Comparison of ENCODE assay signal across 20 cellular contexts in the genomic region with DNA sequence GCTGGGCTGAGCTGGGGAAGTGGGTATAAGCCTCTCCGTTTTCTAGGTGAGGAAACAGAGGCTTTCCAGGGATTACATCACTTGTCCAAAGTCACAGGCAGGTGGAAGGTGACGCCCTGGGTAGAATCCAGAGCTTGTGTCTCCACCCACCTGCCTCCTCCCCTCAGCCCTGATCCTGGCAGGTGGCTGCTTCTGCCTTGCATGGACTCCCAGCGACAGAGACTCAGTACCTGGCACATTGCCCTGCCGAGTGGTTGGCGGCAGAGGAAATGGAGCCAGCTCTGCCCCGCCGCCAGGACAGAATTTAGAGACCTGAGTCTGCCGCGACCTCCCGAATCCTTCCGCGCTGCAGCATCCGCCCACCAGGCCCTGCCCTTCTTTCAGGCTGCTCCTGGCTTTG. TPM values are rescaled to one million over a fixed set of nuclear protein-coding genes. Genes with fewer than 3 reads are reported as not detected.
DNase-seq lines count a peak whose midpoint lies in the region; ATAC-seq, FAIRE-seq and TF ChIP-seq lines count a peak whose summit lies in the region.
"Had no signal": no experiment of that assay in that cellular context is flagged by ENCODE, and none has a peak within 500 bp of the region (broad histone marks: within the 10 kb centered on the region; RNA-seq: fewer than 3 reads in every experiment).

No MANE protein-coding gene starts in this region.

- H3K4me3 Mint-ChIP-seq in Caco-2 (ENCODE audit: unreplicated experiment) (no peak overlapping the region), T-cell (no peak overlapping the region), osteocyte (ENCODE audit: unreplicated experiment) (no peak overlapping the region)
- H3K4me3 Mint-ChIP-seq: activated B cell treated with CpG ODN at 0.5 μM for 24 hours; CD8-positive, alpha-beta T cell; mesothelial cell of epicardium had no signal

- H3K27me3 ChIP-seq in Caco-2 (replicated peaks; ENCODE audit: control insufficient read depth, insufficient read depth, low read length) (no peaks in the 10 kb centered on the region), colonic mucosa (no peaks in the 10 kb centered on the region)
- H3K27me3 ChIP-seq: hepatocyte, right lobe of liver had no signal

- H3K36me3 Mint-ChIP-seq in Caco-2 (ENCODE audit: insufficient read depth, unreplicated experiment) (peaks cover 14% of the 10 kb centered on the region), T-cell (no peaks in the 10 kb centered on the region), osteocyte (ENCODE audit: unreplicated experiment) (no peaks in the 10 kb centered on the region)
- H3K36me3 Mint-ChIP-seq: CD8-positive, alpha-beta T cell; mesothelial cell of epicardium had no signal

- H3K27ac Mint-ChIP-seq in Caco-2 (ENCODE audit: unreplicated experiment) (peak overlapping the region; percentile 65), T-cell (no peak overlapping the region), osteocyte (ENCODE audit: unreplicated experiment) (no peak overlapping the region)
- H3K27ac Mint-ChIP-seq: activated B cell treated with CpG ODN at 0.5 μM for 24 hours; CD8-positive, alpha-beta T cell; mesothelial cell of epicardium had no signal

- ATAC-seq in T-cell (replicated peaks in 1 of 4), result no peak
- ATAC-seq: CD8-positive, alpha-beta T cell had no signal

- H3K4me1 Mint-ChIP-seq in Caco-2 (ENCODE audit: low read depth, unreplicated experiment) (peaks cover 3% of the 10 kb centered on the region), T-cell (peaks cover 2 to 6% (median 3%) of the 10 kb centered on the region in 3 donors), osteocyte (ENCODE audit: unreplicated experiment) (peaks cover 3% of the 10 kb centered on the region)

- CTCF ChIA-PET in Caco-2 (lab: Charles Lee), result interaction anchor here (0.6 kb wide), 1 partner anchor 275 kb away, joined by 3 read pairs; no protein-coding TSS in a partner anchor
- CTCF ChIA-PET in T-cell (lab: Charles Lee), result interaction anchor here in 1 of 2 donors (1.8 kb wide), 1 partner anchor 231 kb away, joined by 4 read pairs; no protein-coding TSS in a partner anchor

- peaks cover 36% of the 10 kb centered on the region for H3K4me1 ChIP-seq in Caco-2
- no peaks in the 10 kb centered on the region for H3K4me1 ChIP-seq in colonic mucosa
- H3K4me1 ChIP-seq: right lobe of liver had no signal

- FAIRE-seq in RCC 7860 (lab: Jason Lieb, UNC), result no peak
- FAIRE-seq: H54, keratinocyte had no signal

- no peak for TF ChIP-seq CTCF in Caco-2 (IDR thresholded peaks at IDR 0.05; ENCODE audit: insufficient read depth in 1 of 2, low read depth in 1 of 2, low read length in 1 of 2, severe bottlenecking in 1 of 2, unreplicated experiment in 1 of 2)
- no peak for TF ChIP-seq CTCF in colonic mucosa (IDR thresholded peaks at IDR 0.05)
- no peak for TF ChIP-seq CTCF in osteocyte (IDR thresholded peaks at IDR 0.05)

- H3K9me3 ChIP-seq in Caco-2, result peaks cover 5% of the 10 kb centered on the region; the same call in 1 of the 2 replicates
- H3K9me3 ChIP-seq in colonic mucosa, result no peaks in the 10 kb centered on the region
- H3K9me3 ChIP-seq: right lobe of liver had no signal

- peak; percentile 39 to 43 for DNase-seq in Caco-2
- peak; percentile 81 for DNase-seq in LoVo (ENCODE audit: low spot score)
- DNase-seq in NCI-H345 treated with DMSO at 0.1 percent for 48 hours (lab: John Stamatoyannopoulos, UW; ENCODE audit: unreplicated experiment), result peak; percentile 80
- peak; percentile 79 for DNase-seq in colonic mucosa
- no peak for DNase-seq in T-cell
- DNase-seq in activated CD4-positive, alpha-beta T cell treated with anti-CD3 and anti-CD28 coated beads for 48 hours, result no peak
- DNase-seq in osteocyte (ENCODE audit: extremely low spot score, unreplicated experiment), result no peak
- DNase-seq in RCC 7860 (ENCODE audit: low spot score), result no peak
- DNase-seq: activated B cell treated with CpG ODN at 0.5 μM for 24 hours; CD8-positive, alpha-beta T cell; GF-D8; NCI-H226; right lobe of liver; SW 1271 had no signal

- H3K27ac ChIP-seq in colonic mucosa, result no peak overlapping the region
- H3K27ac ChIP-seq: hepatocyte, right lobe of liver had no signal

- POLR2A ChIA-PET in Caco-2 (lab: Charles Lee) (no interaction called here), T-cell (lab: Charles Lee) (interaction anchor here in 1 of 2 donors (0.5 kb wide), 1 partner anchor 262 kb away, joined by 4 read pairs; no protein-coding TSS in a partner anchor)

- H3K36me3 ChIP-seq in Caco-2 (ENCODE audit: control insufficient read depth, insufficient read depth, low read length) (no peaks in the 10 kb centered on the region), colonic mucosa (no peaks in the 10 kb centered on the region)
- H3K36me3 ChIP-seq: right lobe of liver had no signal

- no peak overlapping the region for H3K9ac ChIP-seq in colonic mucosa (ENCODE audit: low read depth in 2 of 2, low read length in 2 of 2)

- no TSS peak for BruUV-seq in Caco-2 (replicated peaks; lab: Mats Ljungman, UMichigan)

- H3K27me3 Mint-ChIP-seq in Caco-2 (ENCODE audit: insufficient read depth, unreplicated experiment) (no peaks in the 10 kb centered on the region), T-cell (peaks cover 2 to 5% of the 10 kb centered on the region in 2 donors), osteocyte (ENCODE audit: unreplicated experiment) (no peaks in the 10 kb centered on the region)

- H3K4me3 ChIP-seq in Caco-2 (ENCODE audit: low read depth, low read length), result no peak overlapping the region
- no peak overlapping the region for H3K4me3 ChIP-seq in colonic mucosa
- H3K4me3 ChIP-seq: hepatocyte, right lobe of liver had no signal

- intact Hi-C loops in Caco-2 (cut with micrococcal nuclease; ENCODE audit: unreplicated experiment), result no loop called here
- intact Hi-C loops in colonic mucosa (cut with DNase I), result loop anchor here (5.0 kb wide), 1 partner anchor 576 kb away; no protein-coding TSS in a partner anchor

- H3K9me3 Mint-ChIP-seq in Caco-2 (ENCODE audit: unreplicated experiment), result peaks cover 5% of the 10 kb centered on the region
- H3K9me3 Mint-ChIP-seq in T-cell, result no peaks in the 10 kb centered on the region
- H3K9me3 Mint-ChIP-seq in osteocyte (ENCODE audit: unreplicated experiment), result no peaks in the 10 kb centered on the region
- H3K9me3 Mint-ChIP-seq: activated B cell treated with CpG ODN at 0.5 μM for 24 hours; CD8-positive, alpha-beta T cell; mesothelial cell of epicardium had no signal

RNA-seq across cellular contexts. Expression of a gene that starts 2.1 kb away (rescaled TPM):
- 0.41 TPM in 1 of 2 replicates, not detected in the other for total RNA-seq in Caco-2 (2022)
- not detected for total RNA-seq in colonic mucosa
- not detected for total RNA-seq in T-cell
- not detected in 2 replicates for total RNA-seq in osteocyte
- total RNA-seq: activated B cell treated with CpG ODN at 0.5 μM for 24 hours; CD8-positive, alpha-beta T cell; hepatocyte; LHCN-M2; mesothelial cell of epicardium; right lobe of liver; subcutaneous adipose tissue had no signal

RNA-seq across cellular contexts. Expression of a gene that starts 39.1 kb away (rescaled TPM):
- 15.1 and 15.6 TPM in 2 replicates for total RNA-seq in Caco-2 (2022)
- total RNA-seq in colonic mucosa, result 10 to 100 TPM in 1 of 2 donors, 1 to 10 TPM in 1; 9.6 to 15.6 TPM
- total RNA-seq in T-cell, result 10 to 100 TPM; 10.6 to 20.4 (median 13.6) TPM
- total RNA-seq in osteocyte, result 9.4 and 11.4 TPM in 2 replicates

RNA-seq across cellular contexts. Expression of a gene that starts 58.1 kb away (rescaled TPM):
- 9.2 and 13.0 TPM in 2 replicates for total RNA-seq in Caco-2 (2022)
- total RNA-seq in colonic mucosa, result 100 to 1,000 TPM; 135 to 864 TPM
- not detected for total RNA-seq in T-cell
- not detected in 2 replicates for total RNA-seq in osteocyte
- total RNA-seq: activated B cell treated with CpG ODN at 0.5 μM for 24 hours; CD8-positive, alpha-beta T cell; LHCN-M2 had no signal

Comparison
In these comparisons a context has a peak if more than half of its experiments do, and no peak if none do; other contexts are left out.
1. DNase-seq: peak in Caco-2 (2 of 2), LoVo (single experiment), NCI-H345 treated with DMSO at 0.1 percent for 48 hours (single experiment) and colonic mucosa (single experiment); none in T-cell (0 of 34), activated CD4-positive, alpha-beta T cell treated with anti-CD3 and anti-CD28 coated beads for 48 hours (single experiment), osteocyte (single experiment) and RCC 7860 (single experiment).